Comparison of ENCODE assay signal across 24 cellular contexts in genomic region chr3:53122255-53122932, GRCh38. TPM values are rescaled to one million over a fixed set of nuclear protein-coding genes. Genes with fewer than 3 reads are reported as not detected.
DNase-seq lines count a peak whose midpoint lies in the region; ATAC-seq and TF ChIP-seq lines count a peak whose summit lies in the region.
"Had no signal": no experiment of that assay in that cellular context is flagged by ENCODE, and none has a peak within 500 bp of the region (broad histone marks: within the 10 kb centered on the region; RNA-seq: fewer than 3 reads in every experiment).

No MANE protein-coding gene starts in this region.

- H3K4me1 Mint-ChIP-seq in activated naive CD8-positive, alpha-beta T cell treated with anti-CD3 and anti-CD28 coated beads, Interleukin-2, amount 10 ng/mL, durations not matched to agents 7 days and 5 days: peaks cover 5% of the 10 kb centered on the region
- H3K4me1 Mint-ChIP-seq in activated naive CD8-positive, alpha-beta T cell treated with anti-CD3 and anti-CD28 coated beads, Interleukin-2, amount 50 U/mL, for 24 hours: no peaks in the 10 kb centered on the region
- peaks cover 5% of the 10 kb centered on the region for H3K4me1 Mint-ChIP-seq in activated T-helper 1 cell treated with anti-CD3 and anti-CD28 coated beads, Interleukin-12 subunit alpha, Interleukin-12 subunit beta, Interleukin-2, Interleukin-4 antibody, amounts not matched to agents 30 ng/mL and 10 ng/mL and 1 ng/mL, durations not matched to agents 14 hours and 24 hours and 36 hours (ENCODE audit: low read depth)

- H3K27me3 ChIP-seq in right atrium auricular region (no peaks in the 10 kb centered on the region), gastroesophageal sphincter (no peaks in the 10 kb centered on the region)
- H3K27me3 ChIP-seq: BE2C had no signal

- H3K27ac ChIP-seq in right atrium auricular region (peak overlapping the region; percentile 56 to 72), gastroesophageal sphincter (no peak overlapping the region)
- H3K27ac ChIP-seq: RWPE1 had no signal

- H3K36me3 Mint-ChIP-seq in activated naive CD8-positive, alpha-beta T cell treated with anti-CD3 and anti-CD28 coated beads, Interleukin-2, amount 10 ng/mL, durations not matched to agents 7 days and 5 days: peaks cover 23% of the 10 kb centered on the region
- peaks cover 50% of the 10 kb centered on the region for H3K36me3 Mint-ChIP-seq in activated naive CD8-positive, alpha-beta T cell treated with anti-CD3 and anti-CD28 coated beads, Interleukin-2, amount 50 U/mL, for 24 hours (ENCODE audit: low read depth)
- H3K36me3 Mint-ChIP-seq in activated T-helper 1 cell treated with anti-CD3 and anti-CD28 coated beads, Interleukin-12 subunit alpha, Interleukin-12 subunit beta, Interleukin-2, Interleukin-4 antibody, amounts not matched to agents 30 ng/mL and 10 ng/mL and 1 ng/mL, durations not matched to agents 14 hours and 24 hours and 36 hours (ENCODE audit: low read depth): peaks cover 51% of the 10 kb centered on the region

- no peaks in the 10 kb centered on the region for H3K9me3 Mint-ChIP-seq in activated naive CD8-positive, alpha-beta T cell treated with anti-CD3 and anti-CD28 coated beads, Interleukin-2, amount 10 ng/mL, durations not matched to agents 7 days and 5 days
- no peaks in the 10 kb centered on the region for H3K9me3 Mint-ChIP-seq in activated naive CD8-positive, alpha-beta T cell treated with anti-CD3 and anti-CD28 coated beads, Interleukin-2, amount 50 U/mL, for 24 hours
- H3K9me3 Mint-ChIP-seq in activated T-helper 1 cell treated with anti-CD3 and anti-CD28 coated beads, Interleukin-12 subunit alpha, Interleukin-12 subunit beta, Interleukin-2, Interleukin-4 antibody, amounts not matched to agents 30 ng/mL and 10 ng/mL and 1 ng/mL, durations not matched to agents 14 hours and 24 hours and 36 hours: no peaks in the 10 kb centered on the region

- H3K9me3 ChIP-seq in right atrium auricular region (no peaks in the 10 kb centered on the region), gastroesophageal sphincter (no peaks in the 10 kb centered on the region)
- H3K9me3 ChIP-seq: BE2C had no signal

- no peak overlapping the region for H3K4me3 ChIP-seq in right atrium auricular region
- H3K4me3 ChIP-seq in gastroesophageal sphincter: no peak overlapping the region

- no peaks in the 10 kb centered on the region for H3K27me3 Mint-ChIP-seq in activated naive CD8-positive, alpha-beta T cell treated with anti-CD3 and anti-CD28 coated beads, Interleukin-2, amount 10 ng/mL, durations not matched to agents 7 days and 5 days
- no peaks in the 10 kb centered on the region for H3K27me3 Mint-ChIP-seq in activated naive CD8-positive, alpha-beta T cell treated with anti-CD3 and anti-CD28 coated beads, Interleukin-2, amount 50 U/mL, for 24 hours
- H3K27me3 Mint-ChIP-seq in activated T-helper 1 cell treated with anti-CD3 and anti-CD28 coated beads, Interleukin-12 subunit alpha, Interleukin-12 subunit beta, Interleukin-2, Interleukin-4 antibody, amounts not matched to agents 30 ng/mL and 10 ng/mL and 1 ng/mL, durations not matched to agents 14 hours and 24 hours and 36 hours (ENCODE audit: insufficient read depth): no peaks in the 10 kb centered on the region

- no peak for ATAC-seq in activated naive CD8-positive, alpha-beta T cell treated with anti-CD3 and anti-CD28 coated beads, Interleukin-2, amount 10 ng/mL, durations not matched to agents 7 days and 5 days (ENCODE audit: low read depth)
- ATAC-seq in activated naive CD8-positive, alpha-beta T cell treated with anti-CD3 and anti-CD28 coated beads, Interleukin-2, amount 50 U/mL, for 24 hours: no peak
- ATAC-seq in Right ventricle myocardium superior (ENCODE audit: poor library complexity): peak; percentile 77
- no peak for ATAC-seq in gastroesophageal sphincter
- ATAC-seq in GM21576 (IDR thresholded peaks at IDR 0.05; ENCODE audit: unreplicated experiment): no peak
- ATAC-seq: Panc1 had no signal

- H3K36me3 ChIP-seq in right atrium auricular region (peaks cover 76% of the 10 kb centered on the region), gastroesophageal sphincter (peaks cover 5 to 97% of the 10 kb centered on the region in 2 donors)
- H3K36me3 ChIP-seq: BE2C had no signal

- POLR2A ChIA-PET in activated naive CD8-positive, alpha-beta T cell treated with anti-CD3 and anti-CD28 coated beads, Interleukin-2, amount 10 ng/mL, durations not matched to agents 7 days and 5 days (lab: Charles Lee): no interaction called here

- no peak for TF ChIP-seq EP300 in gastroesophageal sphincter (IDR thresholded peaks at IDR 0.05)

- intact Hi-C loops in Right ventricle myocardium superior (cut with DNase I): no loop called here
- intact Hi-C loops in activated T-helper 1 cell treated with anti-CD3 and anti-CD28 coated beads, Interleukin-12 subunit alpha, Interleukin-12 subunit beta, Interleukin-2, Interleukin-4 antibody, amounts not matched to agents 30 ng/mL and 10 ng/mL and 1 ng/mL, durations not matched to agents 14 hours and 24 hours and 36 hours (cut with micrococcal nuclease): no loop called here

- no peak overlapping the region for H3K4me3 Mint-ChIP-seq in activated naive CD8-positive, alpha-beta T cell treated with anti-CD3 and anti-CD28 coated beads, Interleukin-2, amount 10 ng/mL, durations not matched to agents 7 days and 5 days
- no peak overlapping the region for H3K4me3 Mint-ChIP-seq in activated naive CD8-positive, alpha-beta T cell treated with anti-CD3 and anti-CD28 coated beads, Interleukin-2, amount 50 U/mL, for 24 hours
- no peak overlapping the region for H3K4me3 Mint-ChIP-seq in activated T-helper 1 cell treated with anti-CD3 and anti-CD28 coated beads, Interleukin-12 subunit alpha, Interleukin-12 subunit beta, Interleukin-2, Interleukin-4 antibody, amounts not matched to agents 30 ng/mL and 10 ng/mL and 1 ng/mL, durations not matched to agents 14 hours and 24 hours and 36 hours

- TF ChIP-seq POLR2A in gastroesophageal sphincter (IDR thresholded peaks at IDR 0.05): no peak

- peak overlapping the region; percentile 32 for H3K27ac Mint-ChIP-seq in activated naive CD8-positive, alpha-beta T cell treated with anti-CD3 and anti-CD28 coated beads, Interleukin-2, amount 10 ng/mL, durations not matched to agents 7 days and 5 days
- H3K27ac Mint-ChIP-seq in activated naive CD8-positive, alpha-beta T cell treated with anti-CD3 and anti-CD28 coated beads, Interleukin-2, amount 50 U/mL, for 24 hours: no peak overlapping the region
- H3K27ac Mint-ChIP-seq in activated T-helper 1 cell treated with anti-CD3 and anti-CD28 coated beads, Interleukin-12 subunit alpha, Interleukin-12 subunit beta, Interleukin-2, Interleukin-4 antibody, amounts not matched to agents 30 ng/mL and 10 ng/mL and 1 ng/mL, durations not matched to agents 14 hours and 24 hours and 36 hours: no peak overlapping the region

- WGBS in gastroesophageal sphincter (ENCODE audit: low coverage in 1 of 2), 2 donors: 83 to 95% methylated on average over 2 to 3 of the region's 4 CpGs

- H3K4me1 ChIP-seq in right atrium auricular region (peaks cover 0 to 33% of the 10 kb centered on the region in 2 donors), gastroesophageal sphincter (no peaks in the 10 kb centered on the region)
- H3K4me1 ChIP-seq: BE2C had no signal

- no peak for DNase-seq in activated naive CD8-positive, alpha-beta T cell treated with anti-CD3 and anti-CD28 coated beads, Interleukin-2, amount 10 ng/mL, durations not matched to agents 7 days and 5 days
- no peak for DNase-seq in activated naive CD8-positive, alpha-beta T cell treated with anti-CD3 and anti-CD28 coated beads, Interleukin-2, amount 50 U/mL, for 24 hours
- DNase-seq in Right ventricle myocardium superior: no peak
- no peak for DNase-seq in right atrium auricular region (ENCODE audit: low spot score)
- DNase-seq in activated T-helper 1 cell treated with anti-CD3 and anti-CD28 coated beads, Interleukin-12 subunit alpha, Interleukin-12 subunit beta, Interleukin-2, Interleukin-4 antibody, amounts not matched to agents 30 ng/mL and 10 ng/mL and 1 ng/mL, durations not matched to agents 14 hours and 24 hours and 36 hours (ENCODE audit: low spot score): no peak
- DNase-seq: 8988T, ACHN, BE2C, DMS153, DND-41, HCEC 1CT, IMR-90, KG1, MM.1S, NCI-H1048, NCI-H1417, NCI-H1694, NCI-H2081, NCI-H2227 treated with DMSO at 0.1 percent for 48 hours, NCI-H69 had no signal

- TF ChIP-seq CTCF in right atrium auricular region (IDR thresholded peaks at IDR 0.05) (no peak), gastroesophageal sphincter (IDR thresholded peaks at IDR 0.05) (no peak)

RNA-seq across cellular contexts. Expression of gene RFT1, which starts 7.8 kb away (rescaled TPM):
- total RNA-seq in activated naive CD8-positive, alpha-beta T cell treated with anti-CD3 and anti-CD28 coated beads, Interleukin-2, amount 10 ng/mL, durations not matched to agents 7 days and 5 days: 10 to 100 TPM; 27.9 to 32.2 TPM
- 9.8 TPM for total RNA-seq in Right ventricle myocardium superior
- 1 to 10 TPM; 6.2 to 6.8 TPM for total RNA-seq in right atrium auricular region
- 1 to 10 TPM; 6.5 to 7.6 (median 7.2) TPM for total RNA-seq in gastroesophageal sphincter
- 44.9 and 46.2 TPM in 2 replicates for total RNA-seq in activated T-helper 1 cell treated with anti-CD3 and anti-CD28 coated beads, Interleukin-12 subunit alpha, Interleukin-12 subunit beta, Interleukin-2, Interleukin-4 antibody, amounts not matched to agents 30 ng/mL and 10 ng/mL and 1 ng/mL, durations not matched to agents 14 hours and 24 hours and 36 hours

RNA-seq across cellular contexts. Expression of gene PRKCD, which starts 38.6 kb away (rescaled TPM):
- total RNA-seq in activated naive CD8-positive, alpha-beta T cell treated with anti-CD3 and anti-CD28 coated beads, Interleukin-2, amount 10 ng/mL, durations not matched to agents 7 days and 5 days: 10 to 100 TPM; 20.5 TPM
- total RNA-seq in Right ventricle myocardium superior: 15.3 TPM
- 10 to 100 TPM; 11.1 to 14.8 TPM for total RNA-seq in right atrium auricular region
- 10 to 100 TPM in 1 of 4 donors, 1 to 10 TPM in 3; 5.5 to 10.1 (median 7.6) TPM for total RNA-seq in gastroesophageal sphincter
- total RNA-seq in activated T-helper 1 cell treated with anti-CD3 and anti-CD28 coated beads, Interleukin-12 subunit alpha, Interleukin-12 subunit beta, Interleukin-2, Interleukin-4 antibody, amounts not matched to agents 30 ng/mL and 10 ng/mL and 1 ng/mL, durations not matched to agents 14 hours and 24 hours and 36 hours: 24.8 and 28.0 TPM in 2 replicates

Comparison
In these comparisons a context has a peak if more than half of its experiments do, and no peak if none do; other contexts are left out.
1. H3K27ac ChIP-seq: peak in right atrium auricular region (2 of 2); none in gastroesophageal sphincter (0 of 4).